Comparison of ENCODE assay signal across 14 cellular contexts in the genomic region with DNA sequence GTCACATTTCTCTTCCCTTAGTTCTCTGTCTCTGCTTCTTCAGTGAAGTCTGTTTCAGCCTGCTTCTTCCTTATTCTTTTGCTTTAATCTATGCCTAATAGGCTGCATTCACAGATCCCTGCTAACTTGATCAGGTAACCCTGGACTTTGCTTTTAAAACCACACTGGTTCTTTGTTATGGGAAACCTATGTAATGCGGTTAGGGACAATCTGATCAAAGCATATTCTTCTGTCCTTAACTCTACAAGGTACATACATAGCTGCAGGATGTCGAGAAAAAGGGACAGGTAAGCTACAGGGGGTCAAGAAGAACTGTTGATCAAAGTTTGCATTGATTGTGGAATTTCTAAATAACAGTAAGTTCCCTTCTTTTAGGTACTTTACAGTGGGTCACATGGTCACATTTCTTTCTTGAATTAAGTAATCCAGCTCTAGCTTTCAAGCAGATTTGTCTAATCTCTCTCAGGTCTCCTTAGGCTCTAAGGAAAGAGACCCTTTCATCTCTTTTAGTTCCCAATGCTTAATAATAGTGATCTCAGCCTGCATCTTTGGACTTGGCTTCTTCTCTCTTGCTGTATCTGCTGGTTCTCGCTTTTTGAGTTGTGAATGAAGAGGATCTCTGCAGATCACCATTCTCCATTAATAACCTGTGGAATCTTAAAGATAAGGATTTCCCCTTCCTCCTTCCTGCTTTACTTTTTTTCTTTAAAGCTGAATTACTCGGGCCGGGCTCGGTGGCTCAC. TPM values are rescaled to one million over a fixed set of nuclear protein-coding genes. Genes with fewer than 3 reads are reported as not detected.
DNase-seq lines count a peak whose midpoint lies in the region; ATAC-seq lines count a peak whose summit lies in the region.
"Had no signal": no experiment of that assay in that cellular context is flagged by ENCODE, and none has a peak within 500 bp of the region (broad histone marks: within the 10 kb centered on the region; RNA-seq: fewer than 3 reads in every experiment).

No MANE protein-coding gene starts in this region.

- H2AFZ ChIP-seq in GM23248, result no peak overlapping the region

- H3K27ac Mint-ChIP-seq in activated T-helper 1 cell treated with anti-CD3 and anti-CD28 coated beads, Interleukin-12 subunit alpha, Interleukin-12 subunit beta, Interleukin-2, Interleukin-4 antibody, amounts not matched to agents 30 ng/mL and 10 ng/mL and 1 ng/mL, durations not matched to agents 14 hours and 24 hours and 36 hours, result peak overlapping the region; percentile 61

- no peak overlapping the region for H3K4me2 ChIP-seq in BLaER1
- H3K4me2 ChIP-seq in GM23248 (ENCODE audit: unreplicated experiment), result peak overlapping the region; percentile 57

- peaks cover 88% of the 10 kb centered on the region for H3K79me2 ChIP-seq in GM23248 (ENCODE audit: insufficient read depth)

- no peak for DNase-seq in GM23248
- DNase-seq in activated T-helper 1 cell treated with anti-CD3 and anti-CD28 coated beads, Interleukin-12 subunit alpha, Interleukin-12 subunit beta, Interleukin-2, Interleukin-4 antibody, amounts not matched to agents 30 ng/mL and 10 ng/mL and 1 ng/mL, durations not matched to agents 14 hours and 24 hours and 36 hours (ENCODE audit: low spot score), result no peak
- DNase-seq in NCI-H774 (lab: John Stamatoyannopoulos, UW), result no peak
- no peak for DNase-seq in SKM-1 treated with dmso at 0.1 percent for 144 hours (lab: John Stamatoyannopoulos, UW; ENCODE audit: unreplicated experiment)
- DNase-seq: amygdala, left cardiac atrium, NCI-H1436, nucleus accumbens had no signal

- peaks cover 36% of the 10 kb centered on the region for H3K4me1 ChIP-seq in BLaER1
- H3K4me1 ChIP-seq in GM23248 (ENCODE audit: insufficient read depth), result peaks cover 48% of the 10 kb centered on the region
- H3K4me1 ChIP-seq in mesodermal cell (ENCODE audit: control insufficient read depth, insufficient read depth, low read length, poor library complexity, severe bottlenecking), result peaks cover 22% of the 10 kb centered on the region

- peaks cover 23% of the 10 kb centered on the region for H3F3A ChIP-seq in GM23248 (ENCODE audit: insufficient read depth)

- whole genome bisulfite sequencing in GM23248 (ENCODE audit: low coverage in 1 of 2, low lambda C conversion rate in 2 of 2, missing lambda C conversion rate in 2 of 2), 2 experiments, result 77 to 81% methylated on average over 6 of the region's 6 CpGs
- 85 to 86% methylated on average over 3 to 5 of the region's 6 CpGs for WGBS in mesodermal cell (ENCODE audit: insufficient coverage in 2 of 2), 2 experiments

- peaks cover 60% of the 10 kb centered on the region for H3K4me1 Mint-ChIP-seq in activated T-helper 1 cell treated with anti-CD3 and anti-CD28 coated beads, Interleukin-12 subunit alpha, Interleukin-12 subunit beta, Interleukin-2, Interleukin-4 antibody, amounts not matched to agents 30 ng/mL and 10 ng/mL and 1 ng/mL, durations not matched to agents 14 hours and 24 hours and 36 hours (ENCODE audit: low read depth)

- intact Hi-C loops in activated T-helper 1 cell treated with anti-CD3 and anti-CD28 coated beads, Interleukin-12 subunit alpha, Interleukin-12 subunit beta, Interleukin-2, Interleukin-4 antibody, amounts not matched to agents 30 ng/mL and 10 ng/mL and 1 ng/mL, durations not matched to agents 14 hours and 24 hours and 36 hours (cut with micrococcal nuclease), result no loop called here

- no peak for ATAC-seq in GM19328 (IDR thresholded peaks at IDR 0.05; ENCODE audit: unreplicated experiment)
- no peak for ATAC-seq in GM19351 (IDR thresholded peaks at IDR 0.05; ENCODE audit: unreplicated experiment)
- ATAC-seq: left cardiac atrium had no signal

- H3K9ac ChIP-seq in BLaER1 (peak overlapping the region; percentile 30; the same call in 1 of the 2 replicates), GM23248 (no peak overlapping the region; the same call in 1 of the 2 replicates)

- peaks cover 8% of the 10 kb centered on the region for H3K36me3 Mint-ChIP-seq in activated T-helper 1 cell treated with anti-CD3 and anti-CD28 coated beads, Interleukin-12 subunit alpha, Interleukin-12 subunit beta, Interleukin-2, Interleukin-4 antibody, amounts not matched to agents 30 ng/mL and 10 ng/mL and 1 ng/mL, durations not matched to agents 14 hours and 24 hours and 36 hours (ENCODE audit: low read depth)

- H3K27me3 Mint-ChIP-seq in activated T-helper 1 cell treated with anti-CD3 and anti-CD28 coated beads, Interleukin-12 subunit alpha, Interleukin-12 subunit beta, Interleukin-2, Interleukin-4 antibody, amounts not matched to agents 30 ng/mL and 10 ng/mL and 1 ng/mL, durations not matched to agents 14 hours and 24 hours and 36 hours (ENCODE audit: insufficient read depth), result no peaks in the 10 kb centered on the region

- H3K9me3 ChIP-seq in BLaER1 (no peaks in the 10 kb centered on the region), GM23248 (ENCODE audit: low read depth) (no peaks in the 10 kb centered on the region), mesodermal cell (ENCODE audit: control insufficient read depth, low read length) (no peaks in the 10 kb centered on the region)

- H3K27ac ChIP-seq in BLaER1 (no peak overlapping the region), GM23248 (peak overlapping the region; percentile 54), mesodermal cell (ENCODE audit: low read depth, low read length, severe bottlenecking) (peak overlapping the region; percentile 23)
- H3K27ac ChIP-seq: C4-2B had no signal

- H4K20me1 ChIP-seq in BLaER1, result peaks cover 13% of the 10 kb centered on the region; the same call in 1 of the 2 replicates
- no peaks in the 10 kb centered on the region for H4K20me1 ChIP-seq in GM23248 (ENCODE audit: insufficient read depth)

- H3K9me3 Mint-ChIP-seq in activated T-helper 1 cell treated with anti-CD3 and anti-CD28 coated beads, Interleukin-12 subunit alpha, Interleukin-12 subunit beta, Interleukin-2, Interleukin-4 antibody, amounts not matched to agents 30 ng/mL and 10 ng/mL and 1 ng/mL, durations not matched to agents 14 hours and 24 hours and 36 hours, result no peaks in the 10 kb centered on the region

- no peaks in the 10 kb centered on the region for H3K27me3 ChIP-seq in BLaER1
- H3K27me3 ChIP-seq in GM23248 (replicated peaks; ENCODE audit: insufficient read depth), result no peaks in the 10 kb centered on the region

- in situ Hi-C loops in GM23248 (cut with MboI), result no loop called here

- H3K4me3 ChIP-seq in BLaER1 (no peak overlapping the region), GM23248 (0 out of 2 replicates have a peak overlapping the region, but pooled peaks have one; percentile 4), mesodermal cell (ENCODE audit: extremely low read depth, insufficient read depth, low read length, poor library complexity, severe bottlenecking) (no peak overlapping the region)

- H3K36me3 ChIP-seq in BLaER1, result peaks cover 43% of the 10 kb centered on the region
- H3K36me3 ChIP-seq in GM23248 (ENCODE audit: low read depth), result no peaks in the 10 kb centered on the region
- peaks cover 21% of the 10 kb centered on the region for H3K36me3 ChIP-seq in mesodermal cell (ENCODE audit: control insufficient read depth, insufficient read depth, low read length)

- H3K9me2 ChIP-seq in GM23248 (ENCODE audit: insufficient read depth), result no peaks in the 10 kb centered on the region

- peak overlapping the region; percentile 45 for H3K4me3 Mint-ChIP-seq in activated T-helper 1 cell treated with anti-CD3 and anti-CD28 coated beads, Interleukin-12 subunit alpha, Interleukin-12 subunit beta, Interleukin-2, Interleukin-4 antibody, amounts not matched to agents 30 ng/mL and 10 ng/mL and 1 ng/mL, durations not matched to agents 14 hours and 24 hours and 36 hours

RNA-seq across cellular contexts. Expression of gene COPZ1, which starts 3.8 kb away (rescaled TPM):
- 149 and 204 TPM in 2 replicates for total RNA-seq in GM23248 (2014; rRNA removed; shearing (Covaris generic))
- 170 and 183 TPM in 2 replicates for polyA plus RNA-seq in GM23248 (2016; fragmentation: Nextera tagmentation; extraction: Ambion mirVana)
- total RNA-seq in activated T-helper 1 cell treated with anti-CD3 and anti-CD28 coated beads, Interleukin-12 subunit alpha, Interleukin-12 subunit beta, Interleukin-2, Interleukin-4 antibody, amounts not matched to agents 30 ng/mL and 10 ng/mL and 1 ng/mL, durations not matched to agents 14 hours and 24 hours and 36 hours, result 115 and 123 TPM in 2 replicates
- polyA plus RNA-seq in mesodermal cell (2013, experiment 1 of 2), result 140 TPM
- polyA plus RNA-seq in mesodermal cell (2013, experiment 2 of 2), result 140 TPM

RNA-seq across cellular contexts. Expression of gene NFE2, which starts 28.0 kb away (rescaled TPM):
- total RNA-seq in GM23248 (2014; rRNA removed; shearing (Covaris generic)), result not detected in 2 replicates
- 0.46 TPM in 1 of 2 replicates, not detected in the other for polyA plus RNA-seq in GM23248 (2016; fragmentation: Nextera tagmentation; extraction: Ambion mirVana)
- not detected in 2 replicates for total RNA-seq in activated T-helper 1 cell treated with anti-CD3 and anti-CD28 coated beads, Interleukin-12 subunit alpha, Interleukin-12 subunit beta, Interleukin-2, Interleukin-4 antibody, amounts not matched to agents 30 ng/mL and 10 ng/mL and 1 ng/mL, durations not matched to agents 14 hours and 24 hours and 36 hours
- polyA plus RNA-seq in mesodermal cell (2013, experiment 1 of 2), result 1.5 TPM
- 1.7 TPM for polyA plus RNA-seq in mesodermal cell (2013, experiment 2 of 2)
- total RNA-seq: glomerular endothelial cell had no signal

RNA-seq across cellular contexts. Expression of gene GPR84, which starts 35.5 kb away (rescaled TPM):
- total RNA-seq in GM23248 (2014; rRNA removed; shearing (Covaris generic)), result not detected in 2 replicates
- polyA plus RNA-seq in GM23248 (2016; fragmentation: Nextera tagmentation; extraction: Ambion mirVana), result not detected in 2 replicates
- total RNA-seq in activated T-helper 1 cell treated with anti-CD3 and anti-CD28 coated beads, Interleukin-12 subunit alpha, Interleukin-12 subunit beta, Interleukin-2, Interleukin-4 antibody, amounts not matched to agents 30 ng/mL and 10 ng/mL and 1 ng/mL, durations not matched to agents 14 hours and 24 hours and 36 hours, result 2.3 and 2.4 TPM in 2 replicates
- 0.26 TPM for polyA plus RNA-seq in mesodermal cell (2013, experiment 1 of 2)
- polyA plus RNA-seq in mesodermal cell (2013, experiment 2 of 2), result not detected
- total RNA-seq: glomerular endothelial cell had no signal

RNA-seq across cellular contexts. Expression of gene HNRNPA1, which starts 48.2 kb away (rescaled TPM):
- total RNA-seq in GM23248 (2014; rRNA removed; shearing (Covaris generic)), result 217 and 226 TPM in 2 replicates
- polyA plus RNA-seq in GM23248 (2016; fragmentation: Nextera tagmentation; extraction: Ambion mirVana), result 346 and 351 TPM in 2 replicates
- 1,740 and 1,765 TPM in 2 replicates for total RNA-seq in activated T-helper 1 cell treated with anti-CD3 and anti-CD28 coated beads, Interleukin-12 subunit alpha, Interleukin-12 subunit beta, Interleukin-2, Interleukin-4 antibody, amounts not matched to agents 30 ng/mL and 10 ng/mL and 1 ng/mL, durations not matched to agents 14 hours and 24 hours and 36 hours
- 1,805 TPM for polyA plus RNA-seq in mesodermal cell (2013, experiment 1 of 2)
- polyA plus RNA-seq in mesodermal cell (2013, experiment 2 of 2), result 1,831 TPM

RNA-seq across cellular contexts. Expression of gene CBX5, which starts 48.8 kb away (rescaled TPM):
- total RNA-seq in GM23248 (2014; rRNA removed; shearing (Covaris generic)), result 36.7 and 37.6 TPM in 2 replicates
- 29.6 TPM in 2 replicates for polyA plus RNA-seq in GM23248 (2016; fragmentation: Nextera tagmentation; extraction: Ambion mirVana)
- 99.8 and 106 TPM in 2 replicates for total RNA-seq in activated T-helper 1 cell treated with anti-CD3 and anti-CD28 coated beads, Interleukin-12 subunit alpha, Interleukin-12 subunit beta, Interleukin-2, Interleukin-4 antibody, amounts not matched to agents 30 ng/mL and 10 ng/mL and 1 ng/mL, durations not matched to agents 14 hours and 24 hours and 36 hours
- polyA plus RNA-seq in mesodermal cell (2013, experiment 1 of 2), result 70.9 TPM
- polyA plus RNA-seq in mesodermal cell (2013, experiment 2 of 2), result 64.6 TPM
